In the genomic region with DNA sequence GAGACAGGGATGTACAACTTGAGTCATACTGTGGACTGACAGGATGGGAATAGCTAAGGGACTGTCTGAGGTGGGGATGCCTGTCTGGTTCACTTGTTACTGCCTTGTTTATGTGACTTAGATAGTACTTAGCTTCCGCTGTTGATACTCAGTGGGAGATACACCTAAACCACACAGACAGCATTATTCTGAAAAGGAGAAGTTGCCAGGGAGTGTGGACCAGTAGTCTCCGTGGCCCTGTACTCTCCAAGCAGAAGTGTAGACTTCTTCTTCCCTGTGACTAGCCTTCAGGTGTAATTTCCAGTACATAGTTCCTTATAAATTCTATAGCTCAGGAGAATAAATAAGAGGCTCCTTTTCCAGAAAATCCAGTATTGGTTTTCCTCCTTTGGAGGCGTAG, we compare ENCODE assay signal across 1 cellular context.
TF ChIP-seq lines count a peak whose summit lies in the region.

No MANE protein-coding gene starts in this region.

TF ChIP-seq in GM12878, 131 proteins besides CTCF, POLR2A, EP300 and RAD21:
- TF ChIP-seq TCF12 (IDR thresholded peaks at IDR 0.05; ENCODE audit: low read depth, low read length) (no peak), RUNX3 (IDR thresholded peaks at IDR 0.05; ENCODE audit: low read length) (no peak), E4F1 (IDR thresholded peaks at IDR 0.05; ENCODE audit: borderline replicate concordance, partially characterized antibody) (no peak), TAF1 (IDR thresholded peaks at IDR 0.05; ENCODE audit: borderline replicate concordance, low read depth, low read length) (no peak), ZBTB40 (IDR thresholded peaks at IDR 0.05; ENCODE audit: borderline replicate concordance) (no peak), TCF3 (IDR thresholded peaks at IDR 0.05; ENCODE audit: borderline replicate concordance, insufficient read depth, low read depth, low read length) (no peak), ZBED1 (IDR thresholded peaks at IDR 0.05; ENCODE audit: borderline replicate concordance) (no peak), POLR2AphosphoS5 (IDR thresholded peaks at IDR 0.05; ENCODE audit: low read length) (no peak), ZZZ3 (IDR thresholded peaks at IDR 0.05; ENCODE audit: control insufficient read depth, insufficient read length, low read depth) (no peak), ZSCAN29 (IDR thresholded peaks at IDR 0.05) (no peak), ZNF592 (IDR thresholded peaks at IDR 0.05) (no peak), STAT3 (IDR thresholded peaks at IDR 0.05; ENCODE audit: low read depth, low read length) (no peak), LARP7 (IDR thresholded peaks at IDR 0.05) (no peak)
- TF ChIP-seq, protein P1, sequence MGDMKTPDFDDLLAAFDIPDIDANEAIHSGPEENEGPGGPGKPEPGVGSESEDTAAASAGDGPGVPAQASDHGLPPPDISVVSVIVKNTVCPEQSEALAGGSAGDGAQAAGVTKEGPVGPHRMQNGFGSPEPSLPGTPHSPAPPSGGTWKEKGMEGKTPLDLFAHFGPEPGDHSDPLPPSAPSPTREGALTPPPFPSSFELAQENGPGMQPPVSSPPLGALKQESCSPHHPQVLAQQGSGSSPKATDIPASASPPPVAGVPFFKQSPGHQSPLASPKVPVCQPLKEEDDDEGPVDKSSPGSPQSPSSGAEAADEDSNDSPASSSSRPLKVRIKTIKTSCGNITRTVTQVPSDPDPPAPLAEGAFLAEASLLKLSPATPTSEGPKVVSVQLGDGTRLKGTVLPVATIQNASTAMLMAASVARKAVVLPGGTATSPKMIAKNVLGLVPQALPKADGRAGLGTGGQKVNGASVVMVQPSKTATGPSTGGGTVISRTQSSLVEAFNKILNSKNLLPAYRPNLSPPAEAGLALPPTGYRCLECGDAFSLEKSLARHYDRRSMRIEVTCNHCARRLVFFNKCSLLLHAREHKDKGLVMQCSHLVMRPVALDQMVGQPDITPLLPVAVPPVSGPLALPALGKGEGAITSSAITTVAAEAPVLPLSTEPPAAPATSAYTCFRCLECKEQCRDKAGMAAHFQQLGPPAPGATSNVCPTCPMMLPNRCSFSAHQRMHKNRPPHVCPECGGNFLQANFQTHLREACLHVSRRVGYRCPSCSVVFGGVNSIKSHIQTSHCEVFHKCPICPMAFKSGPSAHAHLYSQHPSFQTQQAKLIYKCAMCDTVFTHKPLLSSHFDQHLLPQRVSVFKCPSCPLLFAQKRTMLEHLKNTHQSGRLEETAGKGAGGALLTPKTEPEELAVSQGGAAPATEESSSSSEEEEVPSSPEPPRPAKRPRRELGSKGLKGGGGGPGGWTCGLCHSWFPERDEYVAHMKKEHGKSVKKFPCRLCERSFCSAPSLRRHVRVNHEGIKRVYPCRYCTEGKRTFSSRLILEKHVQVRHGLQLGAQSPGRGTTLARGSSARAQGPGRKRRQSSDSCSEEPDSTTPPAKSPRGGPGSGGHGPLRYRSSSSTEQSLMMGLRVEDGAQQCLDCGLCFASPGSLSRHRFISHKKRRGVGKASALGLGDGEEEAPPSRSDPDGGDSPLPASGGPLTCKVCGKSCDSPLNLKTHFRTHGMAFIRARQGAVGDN (IDR thresholded peaks at IDR 0.05): no peak
